Comparison of ENCODE assay signal across 24 cellular contexts in genomic region chr3:134929976-134930375, GRCh38.
DNase-seq lines count a peak whose midpoint lies in the region; ATAC-seq, FAIRE-seq and TF ChIP-seq lines count a peak whose summit lies in the region.
"Had no signal": no experiment of that assay in that cellular context is flagged by ENCODE, and none has a peak within 500 bp of the region (broad histone marks: within the 10 kb centered on the region; RNA-seq: fewer than 3 reads in every experiment).

No MANE protein-coding gene starts in this region.

- DNase-seq in left ventricle myocardium inferior: no peak
- no peak for DNase-seq in foreskin melanocyte
- DNase-seq in germinal center (ENCODE audit: low spot score): no peak
- DNase-seq in HTR-8/SVneo (ENCODE audit: insufficient read length, low spot score): no peak
- DNase-seq: activated CD4-positive, alpha-beta T cell treated with anti-CD3 and anti-CD28 coated beads, Interleukin-2, amount 50 U/mL, for 4 hours; activated naive CD8-positive, alpha-beta T cell treated with anti-CD3 and anti-CD28 coated beads, Interleukin-2, amount 10 ng/mL, durations not matched to agents 7 days and 5 days; body of pancreas; CD8-positive, alpha-beta T cell; esophagus squamous epithelium; GOT3; mesenchymal stem cell; natural killer cell; NCI-H1694 treated with DMSO at 0.1 percent for 48 hours; PC-9; stimulated activated CD8-positive, alpha-beta memory T cell treated with anti-CD3 and anti-CD28 coated beads, Interleukin-4, amount 100 ng/mL, for 48 hours; T-cell had no signal

- no peaks in the 10 kb centered on the region for H3F3A ChIP-seq in Loucy (ENCODE audit: low read depth)

- no peaks in the 10 kb centered on the region for H4K20me1 ChIP-seq in Loucy (ENCODE audit: insufficient read depth, low read length, poor library complexity, severe bottlenecking)

- peak; percentile 59 for ATAC-seq in GM18519 (IDR thresholded peaks at IDR 0.05; ENCODE audit: low FRiP score, unreplicated experiment)
- peak; percentile 57 for ATAC-seq in GM19395 (IDR thresholded peaks at IDR 0.05; ENCODE audit: unreplicated experiment)
- ATAC-seq in HG02870 (IDR thresholded peaks at IDR 0.05; ENCODE audit: unreplicated experiment): peak; percentile 92
- ATAC-seq: body of pancreas; CD8-positive, alpha-beta T cell; K562; natural killer cell; T-cell had no signal

- H3K36me3 ChIP-seq in Loucy (ENCODE audit: insufficient read depth, low read length) (no peaks in the 10 kb centered on the region), left ventricle myocardium inferior (no peaks in the 10 kb centered on the region)
- H3K36me3 ChIP-seq: esophagus squamous epithelium, right atrium auricular region had no signal

- peaks cover 38% of the 10 kb centered on the region for H3K4me1 ChIP-seq in Loucy (ENCODE audit: insufficient read depth, low read length, poor library complexity, severe bottlenecking)
- peaks cover 2% of the 10 kb centered on the region for H3K4me1 ChIP-seq in left ventricle myocardium inferior
- H3K4me1 ChIP-seq: body of pancreas, esophagus squamous epithelium, right atrium auricular region had no signal

- H3K27me3 ChIP-seq in Loucy (ENCODE audit: insufficient read depth, low read length, poor library complexity, severe bottlenecking): no peaks in the 10 kb centered on the region
- H3K27me3 ChIP-seq in left ventricle myocardium inferior (ENCODE audit: low read depth): no peaks in the 10 kb centered on the region
- H3K27me3 ChIP-seq: body of pancreas, esophagus squamous epithelium, right atrium auricular region had no signal

- H2AFZ ChIP-seq in Loucy (ENCODE audit: low read length): no peak overlapping the region
- H2AFZ ChIP-seq: PC-9 had no signal

- no peak for TF ChIP-seq CTCF in Loucy (conservative IDR thresholded peaks at IDR 0.05; ENCODE audit: low read length)
- TF ChIP-seq CTCF in left ventricle myocardium inferior (IDR thresholded peaks at IDR 0.05; ENCODE audit: borderline replicate concordance): no peak

- H3K4me2 ChIP-seq in Loucy (ENCODE audit: low read depth, low read length, poor library complexity, severe bottlenecking): peak overlapping the region; percentile 65
- H3K4me2 ChIP-seq: PC-9 had no signal

- no peak overlapping the region for H3K4me3 ChIP-seq in Loucy (ENCODE audit: low read length, poor library complexity, severe bottlenecking)
- H3K4me3 ChIP-seq in left ventricle myocardium inferior: no peak overlapping the region
- H3K4me3 ChIP-seq: body of pancreas, esophagus squamous epithelium, K562, PC-9, right atrium auricular region had no signal

- no peak for FAIRE-seq in HTR-8/SVneo (lab: Jason Lieb, UNC)
- FAIRE-seq: K562, urothelium cell line had no signal

- intact Hi-C loops in left ventricle myocardium inferior (cut with micrococcal nuclease): no loop called here

- H3K79me2 ChIP-seq in Loucy (ENCODE audit: insufficient read depth, low read length): no peaks in the 10 kb centered on the region

- H3K27ac ChIP-seq in left ventricle myocardium inferior (replicated peaks): no peak overlapping the region
- H3K27ac ChIP-seq: body of pancreas, esophagus squamous epithelium, PC-9, right atrium auricular region, VCaP had no signal

- H3K9me2 ChIP-seq in Loucy (replicated peaks; ENCODE audit: low read depth, low read length): no peaks in the 10 kb centered on the region

- no peak overlapping the region for H3K9ac ChIP-seq in Loucy (ENCODE audit: low read depth, low read length, poor library complexity, severe bottlenecking)

- H3K9me3 ChIP-seq in Loucy (ENCODE audit: insufficient read depth, low read depth, low read length): no peaks in the 10 kb centered on the region
- H3K9me3 ChIP-seq in left ventricle myocardium inferior (replicated peaks): peaks cover 4% of the 10 kb centered on the region
- H3K9me3 ChIP-seq: body of pancreas, esophagus squamous epithelium had no signal
